8 cellular contexts compared by ENCODE assay signal in the genomic region with DNA sequence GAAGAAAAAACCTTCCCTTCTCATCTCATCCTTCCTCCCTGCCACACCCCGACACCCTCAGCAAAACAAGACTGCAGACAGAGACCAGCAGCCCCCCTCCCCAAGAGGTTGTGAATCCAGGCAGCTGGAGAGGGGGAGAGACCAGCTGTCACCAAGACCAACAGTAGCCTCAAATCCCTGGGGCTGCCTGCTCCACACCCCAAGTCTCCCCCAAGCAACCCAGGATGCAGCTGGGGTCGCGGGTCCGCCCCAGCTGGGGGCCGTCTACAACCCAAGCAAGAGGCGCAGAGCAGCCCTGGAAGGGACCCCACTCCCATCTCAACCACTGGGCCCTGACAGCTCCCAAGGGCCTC. TPM values are rescaled to one million over a fixed set of nuclear protein-coding genes. Genes with fewer than 3 reads are reported as not detected.
DNase-seq lines count a peak whose midpoint lies in the region; ATAC-seq, FAIRE-seq and TF ChIP-seq lines count a peak whose summit lies in the region.

No MANE protein-coding gene starts in this region.

- no peak for TF ChIP-seq CTCF in stomach (IDR thresholded peaks at IDR 0.05)

- H3K9me3 Mint-ChIP-seq in activated T-helper 1 cell treated with anti-CD3 and anti-CD28 coated beads, Interleukin-12 subunit alpha, Interleukin-12 subunit beta, Interleukin-2, Interleukin-4 antibody, amounts not matched to agents 30 ng/mL and 10 ng/mL and 1 ng/mL, durations not matched to agents 14 hours and 24 hours and 36 hours: no peaks in the 10 kb centered on the region

- H3K27ac ChIP-seq in stomach: peak overlapping the region; percentile 85 to 94 (median 91)

- peaks cover 0 to 19% (median 0%) of the 10 kb centered on the region in 3 donors for H3K27me3 ChIP-seq in stomach

- ATAC-seq in GM19035 (IDR thresholded peaks at IDR 0.05; ENCODE audit: unreplicated experiment) (no peak), HG03520 (IDR thresholded peaks at IDR 0.05; ENCODE audit: unreplicated experiment) (no peak)

- TF ChIP-seq POLR2A in stomach (IDR thresholded peaks at IDR 0.05): no peak

- DNase-seq in NCI-H524 (lab: John Stamatoyannopoulos, UW) (peak; percentile 68 to 87), NCI-H524 treated with DMSO at 0.1 percent for 48 hours (lab: John Stamatoyannopoulos, UW) (no peak), stomach (no peak), HTR-8/SVneo (ENCODE audit: insufficient read length, low spot score) (no peak)
- no peak for DNase-seq in activated T-helper 1 cell treated with anti-CD3 and anti-CD28 coated beads, Interleukin-12 subunit alpha, Interleukin-12 subunit beta, Interleukin-2, Interleukin-4 antibody, amounts not matched to agents 30 ng/mL and 10 ng/mL and 1 ng/mL, durations not matched to agents 14 hours and 24 hours and 36 hours (ENCODE audit: low spot score)

- no peak for FAIRE-seq in HTR-8/SVneo (lab: Jason Lieb, UNC)

- peaks cover 4% of the 10 kb centered on the region for H3K36me3 Mint-ChIP-seq in activated T-helper 1 cell treated with anti-CD3 and anti-CD28 coated beads, Interleukin-12 subunit alpha, Interleukin-12 subunit beta, Interleukin-2, Interleukin-4 antibody, amounts not matched to agents 30 ng/mL and 10 ng/mL and 1 ng/mL, durations not matched to agents 14 hours and 24 hours and 36 hours (ENCODE audit: low read depth)

- TF ChIP-seq EP300 in stomach (IDR thresholded peaks at IDR 0.05): no peak

- H3K36me3 ChIP-seq in stomach: peaks cover 0 to 8% (median 2%) of the 10 kb centered on the region in 4 donors

- peak overlapping the region; percentile 86 for H3K27ac Mint-ChIP-seq in activated T-helper 1 cell treated with anti-CD3 and anti-CD28 coated beads, Interleukin-12 subunit alpha, Interleukin-12 subunit beta, Interleukin-2, Interleukin-4 antibody, amounts not matched to agents 30 ng/mL and 10 ng/mL and 1 ng/mL, durations not matched to agents 14 hours and 24 hours and 36 hours

- WGBS in stomach, 5 donors: 40 to 68% (median 53%) methylated on average over 1 to 6 of the region's 6 CpGs

- H3K4me1 Mint-ChIP-seq in activated T-helper 1 cell treated with anti-CD3 and anti-CD28 coated beads, Interleukin-12 subunit alpha, Interleukin-12 subunit beta, Interleukin-2, Interleukin-4 antibody, amounts not matched to agents 30 ng/mL and 10 ng/mL and 1 ng/mL, durations not matched to agents 14 hours and 24 hours and 36 hours (ENCODE audit: low read depth): peaks cover 32% of the 10 kb centered on the region

- peak overlapping the region; percentile 80 for H3K4me3 Mint-ChIP-seq in activated T-helper 1 cell treated with anti-CD3 and anti-CD28 coated beads, Interleukin-12 subunit alpha, Interleukin-12 subunit beta, Interleukin-2, Interleukin-4 antibody, amounts not matched to agents 30 ng/mL and 10 ng/mL and 1 ng/mL, durations not matched to agents 14 hours and 24 hours and 36 hours

- H3K27me3 Mint-ChIP-seq in activated T-helper 1 cell treated with anti-CD3 and anti-CD28 coated beads, Interleukin-12 subunit alpha, Interleukin-12 subunit beta, Interleukin-2, Interleukin-4 antibody, amounts not matched to agents 30 ng/mL and 10 ng/mL and 1 ng/mL, durations not matched to agents 14 hours and 24 hours and 36 hours (ENCODE audit: insufficient read depth): no peaks in the 10 kb centered on the region

- intact Hi-C loops in activated T-helper 1 cell treated with anti-CD3 and anti-CD28 coated beads, Interleukin-12 subunit alpha, Interleukin-12 subunit beta, Interleukin-2, Interleukin-4 antibody, amounts not matched to agents 30 ng/mL and 10 ng/mL and 1 ng/mL, durations not matched to agents 14 hours and 24 hours and 36 hours (cut with micrococcal nuclease): no loop called here
- intact Hi-C loops in stomach (cut with DNase I; ENCODE audit: low total_unique reads): no loop called here

- H3K4me3 ChIP-seq in iPS-18c (ENCODE audit: insufficient read depth, low read depth, low read length): peak overlapping the region; percentile 57
- peak overlapping the region; percentile 44 to 55 (median 48) for H3K4me3 ChIP-seq in stomach

- H3K9me3 ChIP-seq in iPS-18c (ENCODE audit: control insufficient read depth, insufficient read depth, low read length) (no peaks in the 10 kb centered on the region), stomach (no peaks in the 10 kb centered on the region)

- H3K4me1 ChIP-seq in stomach: peaks cover 92 to 100% (median 98%) of the 10 kb centered on the region in 4 donors

RNA-seq across cellular contexts. Expression of gene KLF16, which starts 7.1 kb away (rescaled TPM):
- total RNA-seq in activated T-helper 1 cell treated with anti-CD3 and anti-CD28 coated beads, Interleukin-12 subunit alpha, Interleukin-12 subunit beta, Interleukin-2, Interleukin-4 antibody, amounts not matched to agents 30 ng/mL and 10 ng/mL and 1 ng/mL, durations not matched to agents 14 hours and 24 hours and 36 hours: 34.5 and 39.1 TPM in 2 replicates
- total RNA-seq in stomach: 10 to 100 TPM in 2 of 5 donors, 1 to 10 TPM in 2, not detected in 1; 3.5 to 31.9 (median 15.8) TPM
- 1 to 10 TPM; 5.0 to 7.6 (median 6.6) TPM for polyA plus RNA-seq in stomach

RNA-seq across cellular contexts. Expression of gene REXO1, which starts 8.0 kb away (rescaled TPM):
- 64.5 and 70.5 TPM in 2 replicates for total RNA-seq in activated T-helper 1 cell treated with anti-CD3 and anti-CD28 coated beads, Interleukin-12 subunit alpha, Interleukin-12 subunit beta, Interleukin-2, Interleukin-4 antibody, amounts not matched to agents 30 ng/mL and 10 ng/mL and 1 ng/mL, durations not matched to agents 14 hours and 24 hours and 36 hours
- total RNA-seq in stomach: 100 to 1,000 TPM in 1 of 5 donors, 10 to 100 TPM in 4; 10.1 to 164 (median 25.7) TPM
- 10 to 100 TPM; 10.1 to 15.5 (median 15.2) TPM for polyA plus RNA-seq in stomach

RNA-seq across cellular contexts. Expression of gene ABHD17A, which starts 29.0 kb away (rescaled TPM):
- 115 TPM in 2 replicates for total RNA-seq in activated T-helper 1 cell treated with anti-CD3 and anti-CD28 coated beads, Interleukin-12 subunit alpha, Interleukin-12 subunit beta, Interleukin-2, Interleukin-4 antibody, amounts not matched to agents 30 ng/mL and 10 ng/mL and 1 ng/mL, durations not matched to agents 14 hours and 24 hours and 36 hours
- 100 to 1,000 TPM in 1 of 5 donors, 10 to 100 TPM in 4; 25.7 to 177 (median 33.0) TPM for total RNA-seq in stomach
- polyA plus RNA-seq in stomach: 10 to 100 TPM; 73.0 to 76.3 (median 75.5) TPM

RNA-seq across cellular contexts. Expression of gene ATP8B3, which starts 44.2 kb away (rescaled TPM):
- total RNA-seq in activated T-helper 1 cell treated with anti-CD3 and anti-CD28 coated beads, Interleukin-12 subunit alpha, Interleukin-12 subunit beta, Interleukin-2, Interleukin-4 antibody, amounts not matched to agents 30 ng/mL and 10 ng/mL and 1 ng/mL, durations not matched to agents 14 hours and 24 hours and 36 hours: 4.1 and 5.0 TPM in 2 replicates
- total RNA-seq in stomach: 1 to 10 TPM in 1 of 5 donors, not detected in 4; 1.3 TPM
- 1 to 10 TPM in 1 of 3 donors, under 1 TPM in 2; 0.15 to 1.4 (median 0.31) TPM for polyA plus RNA-seq in stomach

RNA-seq across cellular contexts. Expression of gene ADAT3, which starts 48.9 kb away (rescaled TPM):
- 8.4 and 9.6 TPM in 2 replicates for total RNA-seq in activated T-helper 1 cell treated with anti-CD3 and anti-CD28 coated beads, Interleukin-12 subunit alpha, Interleukin-12 subunit beta, Interleukin-2, Interleukin-4 antibody, amounts not matched to agents 30 ng/mL and 10 ng/mL and 1 ng/mL, durations not matched to agents 14 hours and 24 hours and 36 hours
- 10 to 100 TPM in 3 of 5 donors, 1 to 10 TPM in 2; 4.2 to 75.9 (median 18.3) TPM for total RNA-seq in stomach
- 1 to 10 TPM; 5.5 to 6.7 (median 6.0) TPM for polyA plus RNA-seq in stomach

Comparison
In these comparisons a context has a peak if more than half of its experiments do, and no peak if none do; other contexts are left out.
1. DNase-seq: peak in NCI-H524 (2 of 2); none in NCI-H524 treated with DMSO at 0.1 percent for 48 hours (single experiment), activated T-helper 1 cell treated with anti-CD3 and anti-CD28 coated beads, Interleukin-12 subunit alpha, Interleukin-12 subunit beta, Interleukin-2, Interleukin-4 antibody, amounts not matched to agents 30 ng/mL and 10 ng/mL and 1 ng/mL, durations not matched to agents 14 hours and 24 hours and 36 hours (single experiment), stomach (single experiment) and HTR-8/SVneo (single experiment).